In genomic region chr6:41028618-41029486, GRCh38 we compare ENCODE assay signal across 8 cellular contexts. TPM values are rescaled to one million over a fixed set of nuclear protein-coding genes. Genes with fewer than 3 reads are reported as not detected.
DNase-seq lines count a peak whose midpoint lies in the region; ATAC-seq and TF ChIP-seq lines count a peak whose summit lies in the region.

No MANE protein-coding gene starts in this region.

- H3K36me3 Mint-ChIP-seq in CD4-positive, alpha-beta memory T cell: peaks cover 0 to 2% of the 10 kb centered on the region in 2 donors
- no peaks in the 10 kb centered on the region for H3K36me3 Mint-ChIP-seq in HFFc6 (ENCODE audit: low read depth)
- H3K36me3 Mint-ChIP-seq in activated CD8-positive, alpha-beta T cell treated with anti-CD3 and anti-CD28 coated beads, Interleukin-2, amount 10 ng/mL, durations not matched to agents 7 days and 5 days (ENCODE audit: low read depth): no peaks in the 10 kb centered on the region

- H3K27ac Mint-ChIP-seq in CD4-positive, alpha-beta memory T cell: peak overlapping the region; percentile 35 to 90 (median 68)
- H3K27ac Mint-ChIP-seq in HFFc6: peak overlapping the region; percentile 12; the same call in 1 of the 2 replicates
- peak overlapping the region; percentile 82 for H3K27ac Mint-ChIP-seq in activated CD8-positive, alpha-beta T cell treated with anti-CD3 and anti-CD28 coated beads, Interleukin-2, amount 10 ng/mL, durations not matched to agents 7 days and 5 days
- H3K27ac Mint-ChIP-seq in stimulated activated naive CD8-positive, alpha-beta T cell treated with anti-CD3 and anti-CD28 coated beads, Interleukin-15, amount 100 ng/mL, for 72 hours: peak overlapping the region; percentile 4 to 84

- peak overlapping the region; percentile 70 to 91 (median 84) for H3K4me3 Mint-ChIP-seq in CD4-positive, alpha-beta memory T cell
- H3K4me3 Mint-ChIP-seq in HFFc6: peak overlapping the region; percentile 82
- peak overlapping the region; percentile 81 for H3K4me3 Mint-ChIP-seq in activated CD8-positive, alpha-beta T cell treated with anti-CD3 and anti-CD28 coated beads, Interleukin-2, amount 10 ng/mL, durations not matched to agents 7 days and 5 days
- peak overlapping the region; percentile 83 to 90 for H3K4me3 Mint-ChIP-seq in stimulated activated naive CD8-positive, alpha-beta T cell treated with anti-CD3 and anti-CD28 coated beads, Interleukin-15, amount 100 ng/mL, for 72 hours

- peak overlapping the region; percentile 45 for H3K27ac ChIP-seq in CD4-positive, alpha-beta memory T cell (ENCODE audit: low read depth, low read length)
- H3K27ac ChIP-seq in iPS DF 6.9 (ENCODE audit: low read length): no peak overlapping the region

- H3K27me3 ChIP-seq in CD4-positive, alpha-beta memory T cell (ENCODE audit: insufficient read depth, low read length): no peaks in the 10 kb centered on the region
- H3K27me3 ChIP-seq in iPS DF 6.9 (ENCODE audit: control insufficient read depth, insufficient read depth, low read length): no peaks in the 10 kb centered on the region

- POLR2A ChIA-PET in CD4-positive, alpha-beta memory T cell (lab: Charles Lee; ENCODE audit: partially characterized antibody): interaction anchor here (0.7 to 2.2 kb wide), 8 partner anchors 8 to 83 kb away, joined by 3 to 24 read pairs (median 5); partner anchors contain the start of genes NFYA, OARD1 and TSPO2
- POLR2A ChIA-PET in activated CD8-positive, alpha-beta T cell treated with anti-CD3 and anti-CD28 coated beads, Interleukin-2, amount 10 ng/mL, durations not matched to agents 7 days and 5 days (lab: Charles Lee): interaction anchor here (0.7 to 2.6 kb wide), 13 partner anchors 8 to 292 kb away, joined by 3 to 11 read pairs (median 3); partner anchors contain the start of genes NFYA, OARD1 and UNC5CL

- no CpG with 5 or more reads among the region's 9 CpGs for WGBS in iPS DF 6.9 (ENCODE audit: insufficient coverage, insufficient read length)

- no peaks in the 10 kb centered on the region for H3K9me3 ChIP-seq in CD4-positive, alpha-beta memory T cell (ENCODE audit: control insufficient read depth in 1 of 2, low read length in 2 of 2)
- H3K9me3 ChIP-seq in iPS DF 6.9 (ENCODE audit: control insufficient read depth, insufficient read depth, low read length): no peaks in the 10 kb centered on the region

- peaks cover 25% of the 10 kb centered on the region for H3K4me1 ChIP-seq in CD4-positive, alpha-beta memory T cell (ENCODE audit: insufficient read depth, low read length)
- peaks cover 3% of the 10 kb centered on the region for H3K4me1 ChIP-seq in iPS DF 6.9 (ENCODE audit: control insufficient read depth, insufficient read depth, low read length)

- H3K36me3 ChIP-seq in CD4-positive, alpha-beta memory T cell (ENCODE audit: insufficient read depth, low read length): no peaks in the 10 kb centered on the region
- no peaks in the 10 kb centered on the region for H3K36me3 ChIP-seq in iPS DF 6.9 (ENCODE audit: control insufficient read depth, insufficient read depth, low read length)

- no peaks in the 10 kb centered on the region for H3K9me3 Mint-ChIP-seq in CD4-positive, alpha-beta memory T cell
- H3K9me3 Mint-ChIP-seq in HFFc6: no peaks in the 10 kb centered on the region
- H3K9me3 Mint-ChIP-seq in activated CD8-positive, alpha-beta T cell treated with anti-CD3 and anti-CD28 coated beads, Interleukin-2, amount 10 ng/mL, durations not matched to agents 7 days and 5 days (ENCODE audit: insufficient read depth): no peaks in the 10 kb centered on the region
- H3K9me3 Mint-ChIP-seq in stimulated activated naive CD8-positive, alpha-beta T cell treated with anti-CD3 and anti-CD28 coated beads, Interleukin-15, amount 100 ng/mL, for 72 hours: no peaks in the 10 kb centered on the region

- no peaks in the 10 kb centered on the region for H3K27me3 Mint-ChIP-seq in CD4-positive, alpha-beta memory T cell
- peaks cover 11% of the 10 kb centered on the region for H3K27me3 Mint-ChIP-seq in HFFc6 (ENCODE audit: insufficient read depth)
- no peaks in the 10 kb centered on the region for H3K27me3 Mint-ChIP-seq in activated CD8-positive, alpha-beta T cell treated with anti-CD3 and anti-CD28 coated beads, Interleukin-2, amount 10 ng/mL, durations not matched to agents 7 days and 5 days (ENCODE audit: low read depth)
- H3K27me3 Mint-ChIP-seq in stimulated activated naive CD8-positive, alpha-beta T cell treated with anti-CD3 and anti-CD28 coated beads, Interleukin-15, amount 100 ng/mL, for 72 hours: no peaks in the 10 kb centered on the region

- CTCF ChIA-PET in CD4-positive, alpha-beta memory T cell (lab: Charles Lee; ENCODE audit: partially characterized antibody): interaction anchor here (0.6 to 6.5 kb wide), 26 partner anchors 8 to 292 kb away, joined by 3 to 88 read pairs (median 8); partner anchors contain the start of genes NFYA, OARD1, TSPO2 and UNC5CL
- CTCF ChIA-PET in activated CD8-positive, alpha-beta T cell treated with anti-CD3 and anti-CD28 coated beads, Interleukin-2, amount 10 ng/mL, durations not matched to agents 7 days and 5 days (lab: Charles Lee): interaction anchor here (0.6 to 10.3 kb wide), 30 partner anchors 9 to 1163 kb away, joined by 3 to 130 read pairs (median 5); partner anchors contain the start of genes APOBEC2, NFYA, OARD1 and TSPO2

- TF ChIP-seq CTCF in HFFc6 (IDR thresholded peaks at IDR 0.05): no peak

- H3K4me1 Mint-ChIP-seq in CD4-positive, alpha-beta memory T cell: peaks cover 19 to 22% (median 20%) of the 10 kb centered on the region in 4 donors
- H3K4me1 Mint-ChIP-seq in HFFc6 (ENCODE audit: low read depth): peaks cover 16% of the 10 kb centered on the region
- peaks cover 21% of the 10 kb centered on the region for H3K4me1 Mint-ChIP-seq in activated CD8-positive, alpha-beta T cell treated with anti-CD3 and anti-CD28 coated beads, Interleukin-2, amount 10 ng/mL, durations not matched to agents 7 days and 5 days (ENCODE audit: low read depth)
- peaks cover 23% of the 10 kb centered on the region for H3K4me1 Mint-ChIP-seq in stimulated activated naive CD8-positive, alpha-beta T cell treated with anti-CD3 and anti-CD28 coated beads, Interleukin-15, amount 100 ng/mL, for 72 hours

- intact Hi-C loops in CD4-positive, alpha-beta memory T cell (cut with micrococcal nuclease): loop anchor here (1.0 to 2.0 kb wide), 3 partner anchors 23 to 1682 kb away; partner anchors contain the start of genes NFYA and OARD1

- peak; percentile 9 for ATAC-seq in activated CD8-positive, alpha-beta T cell treated with anti-CD3 and anti-CD28 coated beads, Interleukin-2, amount 10 ng/mL, durations not matched to agents 7 days and 5 days
- ATAC-seq in stimulated activated naive CD8-positive, alpha-beta T cell treated with anti-CD3 and anti-CD28 coated beads, Interleukin-15, amount 100 ng/mL, for 72 hours: peak; percentile 58

- DNase-seq in CD4-positive, alpha-beta memory T cell: peak in 1 of 5 donors; percentile 9
- no peak for DNase-seq in HFFc6
- DNase-seq in activated CD8-positive, alpha-beta T cell treated with anti-CD3 and anti-CD28 coated beads, Interleukin-2, amount 10 ng/mL, durations not matched to agents 7 days and 5 days: no peak
- DNase-seq in iPS DF 6.9 (ENCODE audit: low read depth, low spot score): no peak
- no peak for DNase-seq in stimulated activated naive CD8-positive, alpha-beta T cell treated with anti-CD3 and anti-CD28 coated beads, Interleukin-15, amount 100 ng/mL, for 72 hours
- DNase-seq in NCI-H2171 (lab: John Stamatoyannopoulos, UW): no peak
- DNase-seq in stimulated activated CD4-positive, alpha-beta T cell treated with anti-CD3 and anti-CD28 coated beads, Interleukin-4, amount 100 ng/mL, for 1 hour: no peak
- no peak for DNase-seq in A172 (ENCODE audit: low spot score)

- peak overlapping the region; percentile 63 to 82 for H3K4me3 ChIP-seq in CD4-positive, alpha-beta memory T cell (ENCODE audit: low read length in 2 of 2)
- H3K4me3 ChIP-seq in iPS DF 6.9 (ENCODE audit: low read length): peak overlapping the region; percentile 36; the same call in 1 of the 2 replicates

RNA-seq across cellular contexts. Expression of gene UNC5CL, which starts 10.2 kb away (rescaled TPM):
- 1 to 10 TPM; 6.2 to 6.4 TPM for total RNA-seq in CD4-positive, alpha-beta memory T cell
- under 1 TPM; 0.13 to 0.69 TPM for polyA plus RNA-seq in CD4-positive, alpha-beta memory T cell
- total RNA-seq in HFFc6 (2021; fragmentation: NEBNext Ultra II Directional; extraction: Animal tissue kit (Norgen Biotek cat#: 25700)): not detected
- total RNA-seq in activated CD8-positive, alpha-beta T cell treated with anti-CD3 and anti-CD28 coated beads, Interleukin-2, amount 10 ng/mL, durations not matched to agents 7 days and 5 days: 1 to 10 TPM; 1.1 TPM
- total RNA-seq in A172 (2014; rRNA removed; shearing (Covaris generic)): 0.62 TPM in 1 of 2 replicates, not detected in the other

RNA-seq across cellular contexts. Expression of gene TSPO2, which starts 13.4 kb away (rescaled TPM):
- total RNA-seq in CD4-positive, alpha-beta memory T cell: not detected
- not detected for polyA plus RNA-seq in CD4-positive, alpha-beta memory T cell
- not detected for total RNA-seq in HFFc6 (2021; fragmentation: NEBNext Ultra II Directional; extraction: Animal tissue kit (Norgen Biotek cat#: 25700))
- total RNA-seq in activated CD8-positive, alpha-beta T cell treated with anti-CD3 and anti-CD28 coated beads, Interleukin-2, amount 10 ng/mL, durations not matched to agents 7 days and 5 days: not detected
- not detected in 2 replicates for total RNA-seq in A172 (2014; rRNA removed; shearing (Covaris generic))

RNA-seq across cellular contexts. Expression of gene APOBEC2, which starts 24.1 kb away (rescaled TPM):
- total RNA-seq in CD4-positive, alpha-beta memory T cell: not detected
- under 1 TPM; 0.44 to 0.91 TPM for polyA plus RNA-seq in CD4-positive, alpha-beta memory T cell
- not detected for total RNA-seq in HFFc6 (2021; fragmentation: NEBNext Ultra II Directional; extraction: Animal tissue kit (Norgen Biotek cat#: 25700))
- not detected for total RNA-seq in activated CD8-positive, alpha-beta T cell treated with anti-CD3 and anti-CD28 coated beads, Interleukin-2, amount 10 ng/mL, durations not matched to agents 7 days and 5 days
- total RNA-seq in A172 (2014; rRNA removed; shearing (Covaris generic)): not detected in 2 replicates

RNA-seq across cellular contexts. Expression of gene OARD1, which starts 43.3 kb away (rescaled TPM):
- 10 to 100 TPM; 51.7 to 56.4 TPM for total RNA-seq in CD4-positive, alpha-beta memory T cell
- polyA plus RNA-seq in CD4-positive, alpha-beta memory T cell: 10 to 100 TPM; 41.0 to 56.7 TPM
- total RNA-seq in HFFc6 (2021; fragmentation: NEBNext Ultra II Directional; extraction: Animal tissue kit (Norgen Biotek cat#: 25700)): 10 to 100 TPM; 10.9 to 14.2 (median 11.8) TPM
- 10 to 100 TPM; 30.2 to 31.9 TPM for total RNA-seq in activated CD8-positive, alpha-beta T cell treated with anti-CD3 and anti-CD28 coated beads, Interleukin-2, amount 10 ng/mL, durations not matched to agents 7 days and 5 days
- total RNA-seq in A172 (2014; rRNA removed; shearing (Covaris generic)): 9.3 and 15.2 TPM in 2 replicates

RNA-seq across cellular contexts. Expression of gene NFYA, which starts 43.9 kb away (rescaled TPM):
- total RNA-seq in CD4-positive, alpha-beta memory T cell: 10 to 100 TPM; 56.7 to 56.9 TPM
- polyA plus RNA-seq in CD4-positive, alpha-beta memory T cell: 10 to 100 TPM; 10.7 to 27.7 TPM
- 10 to 100 TPM; 14.9 to 20.0 (median 16.7) TPM for total RNA-seq in HFFc6 (2021; fragmentation: NEBNext Ultra II Directional; extraction: Animal tissue kit (Norgen Biotek cat#: 25700))
- total RNA-seq in activated CD8-positive, alpha-beta T cell treated with anti-CD3 and anti-CD28 coated beads, Interleukin-2, amount 10 ng/mL, durations not matched to agents 7 days and 5 days: 10 to 100 TPM; 32.3 to 32.5 TPM
- 12.9 and 15.4 TPM in 2 replicates for total RNA-seq in A172 (2014; rRNA removed; shearing (Covaris generic))

Comparison
In these comparisons a context has a peak if more than half of its experiments do, and no peak if none do; other contexts are left out.
1. H3K27ac Mint-ChIP-seq: peak in every context shown above with its lines; median percentile 82 in activated CD8-positive, alpha-beta T cell treated with anti-CD3 and anti-CD28 coated beads, Interleukin-2, amount 10 ng/mL, durations not matched to agents 7 days and 5 days; 68 in CD4-positive, alpha-beta memory T cell; 44 in stimulated activated naive CD8-positive, alpha-beta T cell treated with anti-CD3 and anti-CD28 coated beads, Interleukin-15, amount 100 ng/mL, for 72 hours; 12 in HFFc6.